ENCODE assay signal across 17 cellular contexts in the genomic region with DNA sequence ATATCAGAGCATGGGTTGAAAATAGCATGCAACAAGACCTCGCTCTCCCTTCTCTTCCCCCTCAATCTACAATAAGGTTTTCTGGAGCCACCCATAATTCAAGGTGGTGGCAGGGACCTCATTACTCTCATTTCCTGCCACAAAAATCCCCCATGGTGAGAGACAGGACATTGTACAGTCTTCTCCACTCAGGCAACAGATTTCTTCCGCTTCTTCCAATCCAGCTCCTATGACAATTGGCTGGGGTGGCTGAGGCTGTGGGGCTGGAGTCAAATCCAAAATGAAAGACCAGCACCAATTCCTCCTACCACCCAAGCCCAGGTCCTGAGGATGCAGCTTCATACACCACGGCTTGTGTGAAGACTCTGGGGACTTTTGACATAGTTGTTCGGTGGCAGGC. TPM values are rescaled to one million over a fixed set of nuclear protein-coding genes. Genes with fewer than 3 reads are reported as not detected.
DNase-seq lines count a peak whose midpoint lies in the region; ATAC-seq lines count a peak whose summit lies in the region.
"Had no signal": no experiment of that assay in that cellular context is flagged by ENCODE, and none has a peak within 500 bp of the region (broad histone marks: within the 10 kb centered on the region; RNA-seq: fewer than 3 reads in every experiment).

No MANE protein-coding gene starts in this region.

- DNase-seq in activated CD4-positive, alpha-beta T cell treated with anti-CD3 and anti-CD28 coated beads, Interleukin-2, amount 10 ng/mL, durations not matched to agents 24 days and 14 days = no peak
- DNase-seq in activated CD4-positive, alpha-beta T cell treated with anti-CD3 and anti-CD28 coated beads, Interleukin-2, amount 50 U/mL, for 48 hours = no peak
- no peak for DNase-seq in activated CD4-positive, alpha-beta memory T cell treated with anti-CD3 and anti-CD28 coated beads, Interleukin-2, amount 10 ng/mL, durations not matched to agents 7 days and 5 days
- DNase-seq in naive B cell = no peak
- DNase-seq in stimulated activated CD4-positive, alpha-beta T cell treated with anti-CD3 and anti-CD28 coated beads, Interleukin-2, amount 100 ng/mL, for 48 hours = no peak
- DNase-seq in NCI-H1417 treated with DMSO at 0.1 percent for 48 hours (lab: John Stamatoyannopoulos, UW) = no peak
- DNase-seq: HFFc6, hypothalamus, kidney glomerular epithelial cell, NCI-H187 treated with DMSO at 0.1 percent for 48 hours, NCI-H446, nucleus accumbens had no signal

- peaks cover 35% of the 10 kb centered on the region for H3K36me3 Mint-ChIP-seq in activated CD4-positive, alpha-beta T cell treated with anti-CD3 and anti-CD28 coated beads, Interleukin-2, amount 10 ng/mL, durations not matched to agents 24 days and 14 days (ENCODE audit: low read depth)
- H3K36me3 Mint-ChIP-seq in activated CD4-positive, alpha-beta memory T cell treated with anti-CD3 and anti-CD28 coated beads, Interleukin-2, amount 10 ng/mL, durations not matched to agents 7 days and 5 days (ENCODE audit: low read depth) = peaks cover 38% of the 10 kb centered on the region
- peaks cover 8 to 16% of the 10 kb centered on the region in 2 donors for H3K36me3 Mint-ChIP-seq in naive B cell

- no peak overlapping the region for H3K4me3 Mint-ChIP-seq in activated CD4-positive, alpha-beta T cell treated with anti-CD3 and anti-CD28 coated beads, Interleukin-2, amount 10 ng/mL, durations not matched to agents 24 days and 14 days
- no peak overlapping the region for H3K4me3 Mint-ChIP-seq in activated CD4-positive, alpha-beta memory T cell treated with anti-CD3 and anti-CD28 coated beads, Interleukin-2, amount 10 ng/mL, durations not matched to agents 7 days and 5 days
- peak overlapping the region in 4 of 8 donors; percentile 26 to 47 (median 36) for H3K4me3 Mint-ChIP-seq in naive B cell
- H3K4me3 Mint-ChIP-seq: HFFc6, mesothelial cell of epicardium, WTC11 had no signal

- CTCF ChIA-PET in activated CD4-positive, alpha-beta memory T cell treated with anti-CD3 and anti-CD28 coated beads, Interleukin-2, amount 10 ng/mL, durations not matched to agents 7 days and 5 days (lab: Charles Lee) = no interaction called here

- intact Hi-C loops in activated CD4-positive, alpha-beta T cell treated with anti-CD3 and anti-CD28 coated beads, Interleukin-2, amount 10 ng/mL, durations not matched to agents 24 days and 14 days (cut with micrococcal nuclease) = no loop called here

- no peaks in the 10 kb centered on the region for H3K27me3 Mint-ChIP-seq in activated CD4-positive, alpha-beta T cell treated with anti-CD3 and anti-CD28 coated beads, Interleukin-2, amount 10 ng/mL, durations not matched to agents 24 days and 14 days
- no peaks in the 10 kb centered on the region for H3K27me3 Mint-ChIP-seq in activated CD4-positive, alpha-beta memory T cell treated with anti-CD3 and anti-CD28 coated beads, Interleukin-2, amount 10 ng/mL, durations not matched to agents 7 days and 5 days
- H3K27me3 Mint-ChIP-seq in naive B cell = no peaks in the 10 kb centered on the region

- H3K9me3 Mint-ChIP-seq in activated CD4-positive, alpha-beta T cell treated with anti-CD3 and anti-CD28 coated beads, Interleukin-2, amount 10 ng/mL, durations not matched to agents 24 days and 14 days = no peaks in the 10 kb centered on the region
- H3K9me3 Mint-ChIP-seq in activated CD4-positive, alpha-beta memory T cell treated with anti-CD3 and anti-CD28 coated beads, Interleukin-2, amount 10 ng/mL, durations not matched to agents 7 days and 5 days = no peaks in the 10 kb centered on the region
- peaks cover 0 to 1% (median 0%) of the 10 kb centered on the region in 7 donors for H3K9me3 Mint-ChIP-seq in naive B cell
- H3K9me3 Mint-ChIP-seq: HFFc6, WTC11 had no signal

- ATAC-seq in GM18907 (IDR thresholded peaks at IDR 0.05; ENCODE audit: unreplicated experiment) (peak; percentile 25), naive B cell (ENCODE audit: low read depth in 2 of 2) (peak in 1 of 2 donors; percentile 53), GM19455 (IDR thresholded peaks at IDR 0.05; ENCODE audit: unreplicated experiment) (no peak)
- ATAC-seq: HepG2, WTC11 had no signal

- POLR2A ChIA-PET in activated CD4-positive, alpha-beta memory T cell treated with anti-CD3 and anti-CD28 coated beads, Interleukin-2, amount 10 ng/mL, durations not matched to agents 7 days and 5 days (lab: Charles Lee) = interaction anchor here (3.4 to 3.7 kb wide), 2 partner anchors 37 to 45 kb away, joined by 31 to 44 read pairs; partner anchors contain the start of gene SEPTIN6

- H3K27ac Mint-ChIP-seq in activated CD4-positive, alpha-beta T cell treated with anti-CD3 and anti-CD28 coated beads, Interleukin-2, amount 10 ng/mL, durations not matched to agents 24 days and 14 days = peak overlapping the region; percentile 82
- H3K27ac Mint-ChIP-seq in activated CD4-positive, alpha-beta memory T cell treated with anti-CD3 and anti-CD28 coated beads, Interleukin-2, amount 10 ng/mL, durations not matched to agents 7 days and 5 days = peak overlapping the region; percentile 74
- H3K27ac Mint-ChIP-seq in naive B cell = peak overlapping the region; percentile 3 to 90 (median 66)
- H3K27ac Mint-ChIP-seq: HFFc6, mesothelial cell of epicardium, WTC11 had no signal

- H3K4me1 Mint-ChIP-seq in activated CD4-positive, alpha-beta T cell treated with anti-CD3 and anti-CD28 coated beads, Interleukin-2, amount 10 ng/mL, durations not matched to agents 24 days and 14 days = peaks cover 18% of the 10 kb centered on the region
- H3K4me1 Mint-ChIP-seq in activated CD4-positive, alpha-beta memory T cell treated with anti-CD3 and anti-CD28 coated beads, Interleukin-2, amount 10 ng/mL, durations not matched to agents 7 days and 5 days = peaks cover 38% of the 10 kb centered on the region
- peaks cover 13 to 35% (median 26%) of the 10 kb centered on the region in 3 donors for H3K4me1 Mint-ChIP-seq in naive B cell
- H3K4me1 Mint-ChIP-seq: mesothelial cell of epicardium, WTC11 had no signal

RNA-seq across cellular contexts. Expression of gene NKRF, which starts 40.3 kb away (rescaled TPM):
- total RNA-seq in activated CD4-positive, alpha-beta T cell treated with anti-CD3 and anti-CD28 coated beads, Interleukin-2, amount 10 ng/mL, durations not matched to agents 24 days and 14 days = 28.0 and 29.8 TPM in 2 replicates
- 10 to 100 TPM; 13.8 to 14.7 TPM for total RNA-seq in activated CD4-positive, alpha-beta memory T cell treated with anti-CD3 and anti-CD28 coated beads, Interleukin-2, amount 10 ng/mL, durations not matched to agents 7 days and 5 days
- polyA plus RNA-seq in naive B cell (ENCODE audit: low read depth in 6 of 6) = 1 to 10 TPM; 4.2 to 9.4 (median 7.1) TPM

RNA-seq across cellular contexts. Expression of gene SEPTIN6, which starts 46.5 kb away (rescaled TPM):
- 151 and 153 TPM in 2 replicates for total RNA-seq in activated CD4-positive, alpha-beta T cell treated with anti-CD3 and anti-CD28 coated beads, Interleukin-2, amount 10 ng/mL, durations not matched to agents 24 days and 14 days
- total RNA-seq in activated CD4-positive, alpha-beta memory T cell treated with anti-CD3 and anti-CD28 coated beads, Interleukin-2, amount 10 ng/mL, durations not matched to agents 7 days and 5 days = 100 to 1,000 TPM; 214 to 219 TPM
- polyA plus RNA-seq in naive B cell (ENCODE audit: low read depth in 6 of 6) = 100 to 1,000 TPM in 5 of 6 donors, 10 to 100 TPM in 1; 78.8 to 189 (median 150) TPM
